ENCODE assay signal across 8 cellular contexts in the genomic region with DNA sequence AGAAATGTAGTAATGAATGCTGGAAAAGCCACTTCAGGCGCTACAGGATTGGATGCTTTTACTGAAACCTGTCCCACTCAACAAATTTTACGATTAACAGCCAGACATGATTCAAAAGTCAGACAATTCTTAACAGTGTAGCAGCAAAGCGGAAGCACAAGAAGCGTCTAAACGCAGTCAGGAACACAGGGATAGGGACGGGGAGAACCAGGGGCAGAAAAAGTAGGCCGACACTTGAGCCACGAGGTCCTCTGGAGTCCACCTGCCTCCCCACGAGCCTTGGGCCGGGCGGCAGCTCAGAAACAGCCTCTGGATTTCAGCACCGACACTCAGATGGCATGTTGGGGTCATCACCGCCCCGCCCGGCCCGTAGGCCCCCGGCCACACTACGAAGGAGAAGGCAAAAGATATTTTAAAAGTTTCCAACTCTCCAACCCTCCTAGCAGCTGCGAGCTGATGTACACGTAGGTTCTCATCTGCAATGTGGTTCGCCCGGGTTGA. TPM values are rescaled to one million over a fixed set of nuclear protein-coding genes. Genes with fewer than 3 reads are reported as not detected.
DNase-seq lines count a peak whose midpoint lies in the region; ATAC-seq and TF ChIP-seq lines count a peak whose summit lies in the region.

No MANE protein-coding gene starts in this region.

- H3K27me3 ChIP-seq in cardiac muscle cell = no peaks in the 10 kb centered on the region
- no peaks in the 10 kb centered on the region for H3K27me3 ChIP-seq in body of pancreas
- no peaks in the 10 kb centered on the region for H3K27me3 ChIP-seq in upper lobe of left lung

- H3K4me3 ChIP-seq in cardiac muscle cell (peak overlapping the region; percentile 80), body of pancreas (peak overlapping the region; percentile 51 to 71), upper lobe of left lung (peak overlapping the region; percentile 58 to 87 (median 70))

- H3K9me3 ChIP-seq in cardiac muscle cell (ENCODE audit: low read depth) = no peaks in the 10 kb centered on the region
- H3K9me3 ChIP-seq in body of pancreas = no peaks in the 10 kb centered on the region
- H3K9me3 ChIP-seq in upper lobe of left lung = no peaks in the 10 kb centered on the region

- in situ Hi-C loops in GM13977 (cut with MboI; ENCODE audit: low pct_unique_long_range_greater_than_20kb, low sequenced_read_pairs, unreplicated experiment) = no loop called here

- ATAC-seq in Right ventricle myocardium inferior (no peak), body of pancreas (no peak), upper lobe of left lung (ENCODE audit: low FRiP score in 2 of 2) (no peak), GM18909 (IDR thresholded peaks at IDR 0.05; ENCODE audit: poor library complexity, unreplicated experiment) (no peak)

- TF ChIP-seq CTCF in cardiac muscle cell (IDR thresholded peaks at IDR 0.05; ENCODE audit: low read depth, low read length) = no peak
- TF ChIP-seq CTCF in body of pancreas (IDR thresholded peaks at IDR 0.05) = no peak
- no peak for TF ChIP-seq CTCF in upper lobe of left lung (IDR thresholded peaks at IDR 0.05)
- TF ChIP-seq CTCF in GM13977 (IDR thresholded peaks at IDR 0.05; ENCODE audit: extremely low read depth, insufficient read depth, missing control alignments) = no peak

- DNase-seq in cardiac muscle cell (ENCODE audit: low read depth in 1 of 2, low spot score in 1 of 2) (no peak), Right ventricle myocardium inferior (ENCODE audit: missing footprints) (no peak), body of pancreas (no peak), medulla oblongata (ENCODE audit: extremely low spot score) (peak; percentile 37), upper lobe of left lung (no peak), GM13977 (ENCODE audit: low spot score) (no peak), NCI-H345 treated with DMSO at 0.1 percent for 48 hours (lab: John Stamatoyannopoulos, UW; ENCODE audit: unreplicated experiment) (no peak)

- TF ChIP-seq EP300 in upper lobe of left lung (IDR thresholded peaks at IDR 0.05) = no peak

- intact Hi-C loops in Right ventricle myocardium inferior (cut with DNase I) (no loop called here), body of pancreas (cut with DNase I) (no loop called here)

- H3K36me3 ChIP-seq in cardiac muscle cell = peaks cover 37% of the 10 kb centered on the region
- H3K36me3 ChIP-seq in body of pancreas (replicated peaks in 1 of 2; ENCODE audit: insufficient read depth in 1 of 2, low read depth in 2 of 2) = peaks cover 22 to 27% of the 10 kb centered on the region in 2 donors
- H3K36me3 ChIP-seq in upper lobe of left lung = peaks cover 39 to 44% (median 41%) of the 10 kb centered on the region in 4 donors

- no peak for TF ChIP-seq POLR2A in body of pancreas (IDR thresholded peaks at IDR 0.05)
- TF ChIP-seq POLR2A in upper lobe of left lung (IDR thresholded peaks at IDR 0.05) = no peak

- 0 to 3% methylated on average over 18 to 22 of the region's 22 CpGs for WGBS in body of pancreas, 2 donors
- WGBS in upper lobe of left lung, 2 donors = 0 to 1% methylated on average over 6 to 22 of the region's 22 CpGs

- peak overlapping the region; percentile 94 for H3K27ac ChIP-seq in cardiac muscle cell
- peak overlapping the region; percentile 65 to 95 (median 92) for H3K27ac ChIP-seq in body of pancreas
- peak overlapping the region; percentile 93 to 99 (median 96) for H3K27ac ChIP-seq in upper lobe of left lung

- H3K4me1 ChIP-seq in cardiac muscle cell (ENCODE audit: low read depth) (peaks cover 17% of the 10 kb centered on the region), body of pancreas (peaks cover 64% of the 10 kb centered on the region), upper lobe of left lung (peaks cover 41 to 58% (median 46%) of the 10 kb centered on the region in 4 donors)

RNA-seq across cellular contexts. Expression of a gene that starts 0.6 kb away (rescaled TPM):
- total RNA-seq in cardiac muscle cell (2,235 and 2,267 TPM in 2 replicates), Right ventricle myocardium inferior (693 TPM), body of pancreas (1,000 to 10,000 TPM; 1,136 to 1,977 TPM), upper lobe of left lung (1,000 to 10,000 TPM in 5 of 6 donors, 100 to 1,000 TPM in 1; 801 to 1,863 (median 1,196) TPM)
- polyA plus RNA-seq in cardiac muscle cell = 803 and 899 TPM in 2 replicates

RNA-seq across cellular contexts. Expression of a gene that starts 17.9 kb away (rescaled TPM):
- 10.4 and 12.3 TPM in 2 replicates for total RNA-seq in cardiac muscle cell
- 9.5 and 10.5 TPM in 2 replicates for polyA plus RNA-seq in cardiac muscle cell
- 9.2 TPM for total RNA-seq in Right ventricle myocardium inferior
- 10 to 100 TPM; 16.9 to 26.0 TPM for total RNA-seq in body of pancreas
- total RNA-seq in upper lobe of left lung = 10 to 100 TPM; 12.3 to 47.1 (median 15.6) TPM

RNA-seq across cellular contexts. Expression of a gene that starts 20.0 kb away (rescaled TPM):
- total RNA-seq in cardiac muscle cell (29.4 and 30.1 TPM in 2 replicates), Right ventricle myocardium inferior (20.9 TPM), body of pancreas (10 to 100 TPM; 12.5 to 15.2 TPM), upper lobe of left lung (10 to 100 TPM; 14.4 to 75.4 (median 34.1) TPM)
- polyA plus RNA-seq in cardiac muscle cell = 3.4 and 5.4 TPM in 2 replicates

RNA-seq across cellular contexts. Expression of a gene that starts 38.1 kb away (rescaled TPM):
- total RNA-seq in cardiac muscle cell (0.39 TPM in 1 of 2 replicates, not detected in the other), Right ventricle myocardium inferior (14.4 TPM), body of pancreas (10 to 100 TPM; 11.5 to 17.9 TPM), upper lobe of left lung (1 to 10 TPM in 5 of 6 donors, under 1 TPM in 1; 0.83 to 6.7 (median 2.9) TPM)
- 0.11 and 0.20 TPM in 2 replicates for polyA plus RNA-seq in cardiac muscle cell
